In genomic region chr1:34275150-34275549, GRCh38 we compare ENCODE assay signal across 25 cellular contexts.
"Had no signal": no experiment of that assay in that cellular context is flagged by ENCODE, and none has a peak within 500 bp of the region (broad histone marks: within the 10 kb centered on the region; RNA-seq: fewer than 3 reads in every experiment).

No MANE protein-coding gene starts in this region.

- H3K36me3 ChIP-seq: neural progenitor cell, ovary, spleen, stomach, thoracic aorta, thyroid gland, tibial nerve, upper lobe of right lung, vagina had no signal

- H2AFZ ChIP-seq: neural progenitor cell, parathyroid adenoma had no signal

- H3K4me3 ChIP-seq: neural progenitor cell, ovary, psoas muscle, skin epidermis, smooth muscle cell, spleen, stomach, thoracic aorta, thyroid gland, tibial nerve, upper lobe of right lung, vagina had no signal

- ATAC-seq: naive thymus-derived CD4-positive, alpha-beta T cell; psoas muscle; right cardiac atrium; sciatic nerve; stimulated activated naive B cell treated with anti-CD40 and anti-IgM and Interleukin-4, amounts not matched to agents 10 μg/mL and 1 μg/mL and 100 μg/mL, for 72 hours; upper lobe of right lung had no signal

- H3K9ac ChIP-seq: neural progenitor cell, parathyroid adenoma had no signal

- H3K27me3 ChIP-seq: neural progenitor cell, ovary, thyroid gland, tibial nerve, upper lobe of right lung, vagina had no signal

- H3K4me2 ChIP-seq: neural progenitor cell, smooth muscle cell had no signal

- H3K27ac ChIP-seq: neural progenitor cell, ovary, parathyroid adenoma, psoas muscle, skin epidermis, spleen, stomach, thoracic aorta, thyroid gland, tibial nerve, upper lobe of right lung, vagina had no signal

- H3K4me1 ChIP-seq: neural progenitor cell, parathyroid adenoma, psoas muscle, spleen, stomach, thyroid gland, tibial nerve, upper lobe of right lung, vagina had no signal

- H3K9me3 ChIP-seq: ovary, psoas muscle, spleen, stomach, thoracic aorta, thyroid gland, tibial nerve, upper lobe of right lung, vagina had no signal

- H3K79me2 ChIP-seq: parathyroid adenoma had no signal

- DNase-seq: naive thymus-derived CD4-positive, alpha-beta T cell; natural killer cell; occipital lobe; ovary; posterior cingulate gyrus; psoas muscle; right cardiac atrium; spleen; stimulated activated CD4-positive, alpha-beta T cell treated with anti-CD3 and anti-CD28 coated beads, Interleukin-12 subunit alpha, Interleukin-12 subunit beta, amount 100 ng/mL, for 4 hours; stimulated activated CD4-positive, alpha-beta T cell treated with anti-CD3 and anti-CD28 coated beads, Interleukin-1b, Interleukin-23, amount 100 ng/mL, for 48 hours; stimulated activated CD4-positive, alpha-beta T cell treated with anti-CD3 and anti-CD28 coated beads, Interleukin-4, amount 100 ng/mL, for 1 hour; stimulated activated naive B cell treated with anti-CD40 and anti-IgM and Interleukin-4, amounts not matched to agents 10 μg/mL and 1 μg/mL and 100 μg/mL, for 72 hours; stimulated activated naive CD4-positive, alpha-beta T cell treated with Interleukin-2 at 50 U/mL for 16 hours; stomach; thyroid gland; trophoblast cell; upper lobe of right lung had no signal
